In genomic region chr1:50774759-50775351, GRCh38 we compare ENCODE assay signal across 8 cellular contexts.
DNase-seq lines count a peak whose midpoint lies in the region; ATAC-seq and TF ChIP-seq lines count a peak whose summit lies in the region.

No MANE protein-coding gene starts in this region.

- intact Hi-C loops in CD4-positive, alpha-beta memory T cell (cut with micrococcal nuclease) = loop anchor here (1.0 to 10.0 kb wide), 3 partner anchors 150 to 414 kb away; no protein-coding TSS in a partner anchor
- intact Hi-C loops in stomach (cut with DNase I; ENCODE audit: low total_unique reads) = no loop called here

- no peaks in the 10 kb centered on the region for H3K4me1 ChIP-seq in CD4-positive, alpha-beta memory T cell (ENCODE audit: insufficient read depth, low read length)
- no peaks in the 10 kb centered on the region for H3K4me1 ChIP-seq in stomach

- 0 to 7% (median 2%) methylated on average over 2 of the region's 2 CpGs for WGBS in stomach, 5 donors

- CTCF ChIA-PET in CD4-positive, alpha-beta memory T cell (lab: Charles Lee; ENCODE audit: partially characterized antibody) = interaction anchor here (0.6 to 6.6 kb wide), 20 partner anchors 8 to 760 kb away, joined by 3 to 124 read pairs (median 5); no protein-coding TSS in a partner anchor

- ATAC-seq in GM21723 (IDR thresholded peaks at IDR 0.05; ENCODE audit: unreplicated experiment) = peak; percentile 54
- no peak for ATAC-seq in HG02852 (IDR thresholded peaks at IDR 0.05; ENCODE audit: unreplicated experiment)
- no peak for ATAC-seq in GM21367 (IDR thresholded peaks at IDR 0.05; ENCODE audit: unreplicated experiment)

- H3K36me3 Mint-ChIP-seq in CD4-positive, alpha-beta memory T cell = peaks cover 7 to 12% of the 10 kb centered on the region in 2 donors

- TF ChIP-seq CTCF in stomach (IDR thresholded peaks at IDR 0.05) = peak in 5 of 7 experiments; percentile 44 to 72 (median 62)

- no peaks in the 10 kb centered on the region for H3K27me3 Mint-ChIP-seq in CD4-positive, alpha-beta memory T cell

- no peak overlapping the region for H3K4me3 ChIP-seq in CD4-positive, alpha-beta memory T cell (ENCODE audit: low read length in 2 of 2)
- H3K4me3 ChIP-seq in stomach = no peak overlapping the region

- no peak for TF ChIP-seq POLR2A in stomach (IDR thresholded peaks at IDR 0.05)

- peaks cover 7 to 13% (median 8%) of the 10 kb centered on the region in 4 donors for H3K4me1 Mint-ChIP-seq in CD4-positive, alpha-beta memory T cell

- POLR2A ChIA-PET in CD4-positive, alpha-beta memory T cell (lab: Charles Lee; ENCODE audit: partially characterized antibody) = interaction anchor here (0.6 to 0.7 kb wide), 2 partner anchors 414 to 461 kb away, joined by 3 read pairs; partner anchors contain the start of gene RNF11

- no peak for TF ChIP-seq EP300 in stomach (IDR thresholded peaks at IDR 0.05)

- no peak overlapping the region for H3K27ac ChIP-seq in CD4-positive, alpha-beta memory T cell (ENCODE audit: low read depth, low read length)
- H3K27ac ChIP-seq in stomach = no peak overlapping the region

- H3K27me3 ChIP-seq in CD4-positive, alpha-beta memory T cell (ENCODE audit: insufficient read depth, low read length) = no peaks in the 10 kb centered on the region
- no peaks in the 10 kb centered on the region for H3K27me3 ChIP-seq in stomach

- peak overlapping the region in 1 of 7 donors; percentile 1 for H3K27ac Mint-ChIP-seq in CD4-positive, alpha-beta memory T cell

- H3K9me3 ChIP-seq in CD4-positive, alpha-beta memory T cell (ENCODE audit: control insufficient read depth in 1 of 2, low read length in 2 of 2) = no peaks in the 10 kb centered on the region
- H3K9me3 ChIP-seq in stomach = no peaks in the 10 kb centered on the region

- DNase-seq in CD4-positive, alpha-beta memory T cell = peak in 4 of 5 donors; percentile 26 to 32 (median 31)
- DNase-seq in NCI-H2171 treated with DMSO at 0.1 percent for 48 hours (lab: John Stamatoyannopoulos, UW) (peak; percentile 67), amniotic epithelial cell (ENCODE audit: low read depth) (peak; percentile 60), iPS DF 4.7 (ENCODE audit: extremely low read depth, low spot score) (peak; percentile 19), stomach (no peak)

- no peak overlapping the region for H3K4me3 Mint-ChIP-seq in CD4-positive, alpha-beta memory T cell

- no peaks in the 10 kb centered on the region for H3K9me3 Mint-ChIP-seq in CD4-positive, alpha-beta memory T cell

- H3K36me3 ChIP-seq in CD4-positive, alpha-beta memory T cell (ENCODE audit: insufficient read depth, low read length) = peaks cover 2% of the 10 kb centered on the region
- peaks cover 0 to 6% (median 1%) of the 10 kb centered on the region in 4 donors for H3K36me3 ChIP-seq in stomach
